1 cellular context compared by ENCODE assay signal in the genomic region with DNA sequence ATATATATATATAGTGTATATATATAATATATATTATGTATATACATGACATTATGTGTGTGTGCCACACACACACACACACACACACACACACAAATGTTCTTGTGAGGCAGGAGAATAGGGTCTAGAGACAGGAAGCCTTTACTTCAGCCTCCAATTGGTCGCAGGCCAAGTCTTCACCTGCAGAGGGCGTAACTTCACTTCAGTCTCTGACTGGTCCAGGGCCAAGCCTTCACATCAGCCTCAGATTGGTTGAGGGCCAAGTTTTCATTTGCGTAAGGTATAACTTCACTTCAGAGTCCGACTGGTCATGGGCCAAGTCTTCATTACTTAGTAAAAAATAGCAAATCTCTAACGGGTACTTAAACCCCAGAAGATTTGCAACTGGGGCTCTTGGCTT.
TF ChIP-seq lines count a peak whose summit lies in the region.

No MANE protein-coding gene starts in this region.

TF ChIP-seq in GM12878, 131 proteins besides CTCF, POLR2A, EP300 and RAD21 (continued from another document):
- TF ChIP-seq BCL11A (IDR thresholded peaks at IDR 0.05; ENCODE audit: low read depth, low read length): no peak
- no peak for TF ChIP-seq ZNF622 (IDR thresholded peaks at IDR 0.05)
- no peak for TF ChIP-seq ATF7 (IDR thresholded peaks at IDR 0.05; ENCODE audit: low read depth)
- TF ChIP-seq PRDM15 (CRISPR knock-in tag; IDR thresholded peaks at IDR 0.05): no peak
- no peak for TF ChIP-seq SUZ12 (IDR thresholded peaks at IDR 0.05; ENCODE audit: unreplicated experiment)
TF ChIP-seq in GM12878: peak in this region for 0.
